Comparison of ENCODE assay signal across 23 cellular contexts in genomic region chr7:76232698-76233097, GRCh38. TPM values are rescaled to one million over a fixed set of nuclear protein-coding genes. Genes with fewer than 3 reads are reported as not detected.
DNase-seq lines count a peak whose midpoint lies in the region; ATAC-seq, FAIRE-seq and TF ChIP-seq lines count a peak whose summit lies in the region.
"Had no signal": no experiment of that assay in that cellular context is flagged by ENCODE, and none has a peak within 500 bp of the region (broad histone marks: within the 10 kb centered on the region; RNA-seq: fewer than 3 reads in every experiment).

No MANE protein-coding gene starts in this region.

- no peak overlapping the region for H2BK15ac ChIP-seq in mesendoderm (replicated peaks; ENCODE audit: low read depth)

- no peak overlapping the region for H3K23ac ChIP-seq in mesendoderm (ENCODE audit: low read length)

- H3K79me2 ChIP-seq in K562 (ENCODE audit: control insufficient read depth, insufficient read depth, low read length) (no peaks in the 10 kb centered on the region), mesendoderm (ENCODE audit: control insufficient read depth, insufficient read depth, low read length) (no peaks in the 10 kb centered on the region)

- no peak overlapping the region for H3K56ac ChIP-seq in mesendoderm (ENCODE audit: low read length)

- no peaks in the 10 kb centered on the region for H3K9me3 ChIP-seq in K562 (replicated peaks; ENCODE audit: control insufficient read depth, insufficient read depth, low read depth, low read length)
- no peaks in the 10 kb centered on the region for H3K9me3 ChIP-seq in ascending aorta
- H3K9me3 ChIP-seq: BE2C, HAP-1, Peyer's patch had no signal

- peaks cover 53% of the 10 kb centered on the region for H3K27me3 Mint-ChIP-seq in osteocyte (ENCODE audit: unreplicated experiment)

- no peak for TF ChIP-seq POLR2A in NB4 (IDR thresholded peaks at IDR 0.05; ENCODE audit: extremely low read depth, insufficient read length)
- no peak for TF ChIP-seq POLR2A in K562 (conservative IDR thresholded peaks at IDR 0.05)

- no peak overlapping the region for H3K27ac Mint-ChIP-seq in osteocyte (ENCODE audit: unreplicated experiment)

- H3K4me1 ChIP-seq in K562 (replicated peaks in 1 of 2; ENCODE audit: control insufficient read depth in 2 of 2, insufficient read depth in 2 of 2, low read length in 2 of 2) (peaks cover 14 to 17% of the 10 kb centered on the region in 2 experiments; a peak in 4 of 5 replicates), mesendoderm (ENCODE audit: control insufficient read depth, low read depth, low read length) (peaks cover 3% of the 10 kb centered on the region), ascending aorta (no peaks in the 10 kb centered on the region)
- H3K4me1 ChIP-seq: BE2C had no signal

- no peak overlapping the region for H4K8ac ChIP-seq in mesendoderm (ENCODE audit: low read depth, low read length)

- H3K18ac ChIP-seq in mesendoderm (ENCODE audit: low read length): no peak overlapping the region

- CTCF ChIA-PET in K562 (lab: Yijun Ruan, JAX; ENCODE audit: low intra/inter-chr PET ratio): no interaction called here

- H3K4me3 ChIP-seq in NB4 (ENCODE audit: low read depth, low read length) (no peak overlapping the region), K562 (no peak overlapping the region), mesendoderm (ENCODE audit: low read length) (no peak overlapping the region), ascending aorta (no peak overlapping the region)
- H3K4me3 ChIP-seq: HAP-1, Peyer's patch had no signal

- H3K36me3 Mint-ChIP-seq in osteocyte (ENCODE audit: unreplicated experiment): no peaks in the 10 kb centered on the region

- TF ChIP-seq CTCF in NB4 (IDR thresholded peaks at IDR 0.05; ENCODE audit: low read depth, low read length) (no peak), K562 (IDR thresholded peaks at IDR 0.05 in 2 of 3, conservative IDR thresholded peaks at IDR 0.05 in 1 of 3; ENCODE audit: insufficient read depth in 2 of 3, low read depth in 1 of 3, low read length in 3 of 3) (no peak), ascending aorta (IDR thresholded peaks at IDR 0.05) (no peak), osteocyte (IDR thresholded peaks at IDR 0.05) (no peak)

- WGBS in K562 (ENCODE audit: insufficient coverage, low coverage, missing lambda C conversion rate): 9% methylated on average over 10 of the region's 10 CpGs
- WGBS in mesendoderm (ENCODE audit: extremely low coverage, insufficient coverage, low lambda C conversion rate): no CpG with 5 or more reads among the region's 10 CpGs

- H3K9me1 ChIP-seq in K562 (ENCODE audit: control insufficient read depth, insufficient read depth, low read length): no peaks in the 10 kb centered on the region

- no peaks in the 10 kb centered on the region for H3K4me1 Mint-ChIP-seq in osteocyte (ENCODE audit: unreplicated experiment)

- intact Hi-C loops in K562 (cut with micrococcal nuclease) (no loop called here), ascending aorta (cut with DNase I) (no loop called here)

- H3K27me3 ChIP-seq in K562 (ENCODE audit: control insufficient read depth in 2 of 2, insufficient read depth in 2 of 2, low read length in 2 of 2): peaks cover 25 to 65% of the 10 kb centered on the region in 2 experiments
- H3K27me3 ChIP-seq in mesendoderm (ENCODE audit: insufficient read depth, low read length, poor library complexity): no peaks in the 10 kb centered on the region
- H3K27me3 ChIP-seq in ascending aorta: no peaks in the 10 kb centered on the region
- H3K27me3 ChIP-seq: BE2C had no signal

- no peak overlapping the region for H4K5ac ChIP-seq in mesendoderm (ENCODE audit: low read length)

- H3K36me3 ChIP-seq in K562 (ENCODE audit: control insufficient read depth, insufficient read depth, low read length) (no peaks in the 10 kb centered on the region), mesendoderm (ENCODE audit: control insufficient read depth, insufficient read depth, low read length) (no peaks in the 10 kb centered on the region), ascending aorta (no peaks in the 10 kb centered on the region)
- H3K36me3 ChIP-seq: HAP-1, Peyer's patch had no signal

- no peak overlapping the region for H3K4ac ChIP-seq in mesendoderm (ENCODE audit: low read depth, low read length)

- H3K27ac ChIP-seq in K562 (ENCODE audit: extremely low read depth, low read depth, low read length) (no peak overlapping the region), mesendoderm (ENCODE audit: low read depth, low read length) (no peak overlapping the region), ascending aorta (no peak overlapping the region)
- H3K27ac ChIP-seq: HL-60, Peyer's patch had no signal

- no peak overlapping the region; a peak in 1 of 4 replicates for H3K9ac ChIP-seq in K562 (ENCODE audit: insufficient read depth in 1 of 2, low read depth in 2 of 2, low read length in 2 of 2)
- H3K9ac ChIP-seq in mesendoderm (ENCODE audit: low read length): no peak overlapping the region

- no peak for TF ChIP-seq EP300 in K562 (IDR thresholded peaks at IDR 0.05; ENCODE audit: low read length)

- no peak overlapping the region for H3K4me3 Mint-ChIP-seq in osteocyte (ENCODE audit: unreplicated experiment)

- H2BK120ac ChIP-seq in mesendoderm (ENCODE audit: low read depth, low read length): no peak overlapping the region

- no peaks in the 10 kb centered on the region for H3K79me1 ChIP-seq in mesendoderm (ENCODE audit: low read length)

- no peak overlapping the region for H2BK5ac ChIP-seq in mesendoderm (ENCODE audit: low read length)

- H2AFZ ChIP-seq in K562 (ENCODE audit: low read depth, low read length): no peak overlapping the region

- DNase-seq in G401 (ENCODE audit: low spot score) (peak; percentile 67), NB4 (ENCODE audit: low read depth) (peak; percentile 30), K562 (ENCODE audit: extremely low read depth in 1 of 4, low spot score in 3 of 4) (peak in 2 of 4 experiments; percentile 31 to 35), mesendoderm (peak; percentile 31), ascending aorta (ENCODE audit: low spot score in 2 of 2) (no peak), NCI-H1105 treated with DMSO at 0.1 percent for 48 hours (lab: John Stamatoyannopoulos, UW) (no peak), osteocyte (ENCODE audit: extremely low spot score, unreplicated experiment) (no peak), urothelium cell line (ENCODE audit: low spot score) (no peak)
- DNase-seq: BE2C, DMS53, GF-D8, KG1, NCI-H1105, NCI-H2029 treated with DMSO at 0.1 percent for 48 hours, NCI-H2171, NCI-H345, NCI-H524, NCI-H82, Peyer's patch had no signal

- TF ChIP-seq RAD21 in K562 (CRISPR knock-in tag; conservative IDR thresholded peaks at IDR 0.05 in 1 of 2, IDR thresholded peaks at IDR 0.05 in 1 of 2): no peak

- POLR2A ChIA-PET in K562 (lab: Yijun Ruan, JAX): interaction anchor here (1.3 kb wide), 1 partner anchor 31 kb away, joined by 3 read pairs; the partner anchor contains the start of gene SRRM3

- H3K9me3 Mint-ChIP-seq in osteocyte (ENCODE audit: unreplicated experiment): no peaks in the 10 kb centered on the region

- no peak overlapping the region for H2AK5ac ChIP-seq in mesendoderm (ENCODE audit: low read length)

- in situ Hi-C loops in G401 (cut with HindIII; ENCODE audit: low sequenced_read_pairs) (no loop called here), K562 (cut with MboI) (no loop called here)

- H3K4me2 ChIP-seq in K562 (ENCODE audit: insufficient read depth, low read length) (no peak overlapping the region), mesendoderm (ENCODE audit: low read length) (no peak overlapping the region)

- peak; percentile 24; the same call in 2 of the 3 replicates for ATAC-seq in K562

- H4K20me1 ChIP-seq in K562 (replicated peaks; ENCODE audit: control insufficient read depth, insufficient read depth, low read length): peaks cover 14% of the 10 kb centered on the region; the same call in 1 of the 2 replicates

- BruUV-seq in K562 (replicated peaks; lab: Mats Ljungman, UMichigan): no TSS peak

- no peak for FAIRE-seq in K562 (lab: Jason Lieb, UNC)
- FAIRE-seq in urothelium cell line (lab: Jason Lieb, UNC): no peak
- FAIRE-seq: D721Med had no signal

TF ChIP-seq in K562, 482 proteins besides CTCF, POLR2A, EP300 and RAD21 (continues in another document):
- TF ChIP-seq USF2 (CRISPR knock-in tag; IDR thresholded peaks at IDR 0.05): peak; percentile 59

RNA-seq across cellular contexts. Expression of gene SRRM3, which starts 31.0 kb away (rescaled TPM):
- total RNA-seq in G401 (2014; rRNA removed; shearing (Covaris generic)): 5.8 and 8.5 TPM in 2 replicates
- total RNA-seq in K562 (2011; cell fraction: chromatin; rRNA removed; ENCODE audit: low replicate concordance): 0.32 and 1.6 TPM in 2 replicates
- total RNA-seq in K562 (2011; cell fraction: nucleolus; rRNA removed): 0.39 and 2.3 TPM in 2 replicates
- total RNA-seq in K562 (2011; cell fraction: nucleoplasm; rRNA removed): 0.84 and 0.88 TPM in 2 replicates
- total RNA-seq in K562 (2014; rRNA removed) (0.45 and 0.59 TPM in 2 replicates), K562 (2014; rRNA removed; fragmentation: Illumina TruSeq; extraction: Trizol) (0.16 and 0.18 TPM in 2 replicates), K562 (2015; rRNA removed; fragmentation: Illumina TruSeq; extraction: Trizol) (0.08 TPM in 1 of 2 replicates, not detected in the other), K562 (2021) (0.47 and 0.91 TPM in 2 replicates), ascending aorta (3.4 TPM), osteocyte (0.46 and 0.71 TPM in 2 replicates)
- polyA plus RNA-seq in K562 (2011; rRNA removed) (0.55 and 0.74 TPM in 2 replicates), K562 (2014; fragmentation: Illumina TruSeq; extraction: Trizol) (0.30 and 0.37 TPM in 2 replicates), K562 (2014; fragmentation: Nextera tagmentation; extraction: Ambion mirVana) (under 1 TPM in 1 of 2 experiments, not detected in 1; 0.04 TPM), K562 (2014; rRNA removed) (0.43 and 0.46 TPM in 2 replicates)
- 1.0 and 2.3 TPM in 2 replicates for polyA plus RNA-seq in K562 (2011; cell fraction: cytosol; rRNA removed)
- 0.60 and 0.94 TPM in 2 replicates for polyA plus RNA-seq in K562 (2011; cell fraction: nucleus; rRNA removed)
- polyA plus RNA-seq in K562 (2012): 0.42 and 0.48 TPM in 2 replicates
- 0.30 and 0.70 TPM in 2 replicates for polyA minus RNA-seq in K562 (2011; rRNA and poly(A)+ RNA removed)
- 0.48 and 1.0 TPM in 2 replicates for polyA minus RNA-seq in K562 (2011; cell fraction: cytosol; rRNA and poly(A)+ RNA removed)
- polyA minus RNA-seq in K562 (2011; cell fraction: nucleus; rRNA and poly(A)+ RNA removed): 0.44 and 0.54 TPM in 2 replicates
- 2.2 TPM for polyA plus RNA-seq in mesendoderm (2013, experiment 1 of 2)
- 2.2 TPM for polyA plus RNA-seq in mesendoderm (2013, experiment 2 of 2)
- total RNA-seq: OCI-LY7 had no signal

Comparison
In these comparisons a context has a peak if more than half of its experiments do, and no peak if none do; other contexts are left out.
1. DNase-seq: peak in G401 (single experiment), NB4 (single experiment) and mesendoderm (single experiment); none in ascending aorta (0 of 2), NCI-H1105 treated with DMSO at 0.1 percent for 48 hours (single experiment), osteocyte (single experiment) and urothelium cell line (single experiment).